ENCODE assay signal across 8 cellular contexts in the genomic region with DNA sequence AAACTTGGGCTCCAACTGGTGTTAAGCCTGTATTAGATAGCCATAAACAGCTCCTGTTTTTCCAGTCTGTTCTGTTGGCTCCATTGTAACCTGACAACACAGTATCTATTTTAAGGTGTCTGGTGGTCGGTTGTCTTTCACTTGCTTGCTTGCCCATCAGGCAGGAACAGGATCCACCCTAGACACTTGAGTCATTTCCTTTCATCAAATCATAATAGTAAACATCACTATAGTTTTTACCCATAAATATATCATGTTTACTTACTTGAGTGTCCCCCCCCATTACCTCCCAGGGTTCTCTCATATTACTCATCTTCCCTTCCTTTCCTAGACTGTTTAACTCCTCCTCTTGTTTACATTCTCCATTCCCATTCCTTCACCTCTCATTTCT. TPM values are rescaled to one million over a fixed set of nuclear protein-coding genes. Genes with fewer than 3 reads are reported as not detected.
A peak's percentile ranks its signal among the peaks of the same experiment; 100 is the strongest.
DNase-seq lines count a peak whose midpoint lies in the region; TF ChIP-seq lines count a peak whose summit lies in the region.

No MANE protein-coding gene starts in this region.

- H3K9me3 ChIP-seq in mesodermal cell (ENCODE audit: control insufficient read depth, low read length): no peaks in the 10 kb centered on the region

- DNase-seq in CD14-positive monocyte (ENCODE audit: low spot score): no peak
- peak; percentile 63 for DNase-seq in brain microvascular endothelial cell
- no peak for DNase-seq in NK-92 (lab: John Stamatoyannopoulos, UW; ENCODE audit: unreplicated experiment)
- no peak for DNase-seq in SKM-1 treated with dmso at 0.1 percent for 144 hours (lab: John Stamatoyannopoulos, UW; ENCODE audit: unreplicated experiment)
- no peak for DNase-seq in activated effector memory CD4-positive, alpha-beta T cell treated with anti-CD3 and anti-CD28 coated beads, Interleukin-2, amount 50 U/mL, for 16 hours
- no peak for DNase-seq in superior temporal gyrus (ENCODE audit: extremely low spot score)

- peak overlapping the region in 5 of 7 donors; percentile 12 to 87 (median 63) for H3K27ac Mint-ChIP-seq in CD14-positive monocyte

- H3K4me1 Mint-ChIP-seq in CD14-positive monocyte: peaks cover 40% of the 10 kb centered on the region

- H3K36me3 ChIP-seq in KMS-11 (ENCODE audit: insufficient read depth) (no peaks in the 10 kb centered on the region), brain microvascular endothelial cell (replicated peaks) (no peaks in the 10 kb centered on the region), mesodermal cell (ENCODE audit: control insufficient read depth, insufficient read depth, low read length) (peaks cover 7% of the 10 kb centered on the region)

- no peak overlapping the region for H3K4me3 ChIP-seq in KMS-11 (IDR thresholded peaks at IDR 0.05; ENCODE audit: insufficient read depth, low read depth, low read length)
- no peak overlapping the region for H3K4me3 ChIP-seq in brain microvascular endothelial cell (ENCODE audit: low read depth, low read length)
- no peak overlapping the region for H3K4me3 ChIP-seq in mesodermal cell (ENCODE audit: extremely low read depth, insufficient read depth, low read length, poor library complexity, severe bottlenecking)

- TF ChIP-seq CTCF in CD14-positive monocyte (IDR thresholded peaks at IDR 0.05) (no peak), KMS-11 (conservative IDR thresholded peaks at IDR 0.05; ENCODE audit: low read depth, low read length) (no peak), brain microvascular endothelial cell (IDR thresholded peaks at IDR 0.05; ENCODE audit: low read depth, low read length, missing control alignments) (no peak)

- no peak overlapping the region for H3K9ac ChIP-seq in KMS-11

- no peak overlapping the region for H3K4me3 Mint-ChIP-seq in CD14-positive monocyte

- H3K4me1 ChIP-seq in KMS-11 (ENCODE audit: low read depth, poor library complexity, severe bottlenecking) (peaks cover 64% of the 10 kb centered on the region), mesodermal cell (ENCODE audit: control insufficient read depth, insufficient read depth, low read length, poor library complexity, severe bottlenecking) (peaks cover 12% of the 10 kb centered on the region)

- H3K27me3 Mint-ChIP-seq in CD14-positive monocyte (ENCODE audit: low read depth in 3 of 3): no peaks in the 10 kb centered on the region

- H3K27ac ChIP-seq in KMS-11: no peak overlapping the region
- H3K27ac ChIP-seq in brain microvascular endothelial cell: peak overlapping the region; percentile 62
- peak overlapping the region; percentile 32 for H3K27ac ChIP-seq in mesodermal cell (ENCODE audit: low read depth, low read length, severe bottlenecking)

- H3K79me2 ChIP-seq in KMS-11 (ENCODE audit: insufficient read depth, low read depth): peaks cover 76% of the 10 kb centered on the region

- H2AFZ ChIP-seq in KMS-11 (ENCODE audit: low read depth): no peak overlapping the region

- H3K27me3 ChIP-seq in KMS-11 (ENCODE audit: insufficient read depth, low read depth): no peaks in the 10 kb centered on the region
- H3K27me3 ChIP-seq in brain microvascular endothelial cell (replicated peaks): no peaks in the 10 kb centered on the region

- intact Hi-C loops in CD14-positive monocyte (cut with micrococcal nuclease): no loop called here

- peaks cover 2 to 5% of the 10 kb centered on the region in 2 donors for H3K36me3 Mint-ChIP-seq in CD14-positive monocyte

- WGBS in mesodermal cell (ENCODE audit: insufficient coverage in 2 of 2), 2 experiments: 89% methylated on average over 1 of the region's 1 CpG; no CpG with 5 or more reads in 1 of the 2 experiments

- H3K9me3 Mint-ChIP-seq in CD14-positive monocyte: no peaks in the 10 kb centered on the region

- peaks cover 8% of the 10 kb centered on the region; the same call in 1 of the 2 replicates for H4K20me1 ChIP-seq in KMS-11 (ENCODE audit: insufficient read depth)

- H3K4me2 ChIP-seq in KMS-11: peak overlapping the region; percentile 7; the same call in 1 of the 2 replicates

- in situ Hi-C loops in brain microvascular endothelial cell (cut with HindIII; ENCODE audit: low pct_ligation_motif_present, low sequenced_read_pairs): no loop called here

RNA-seq across cellular contexts. Expression of gene DDI2, which starts 2.9 kb away (rescaled TPM):
- 1 to 10 TPM; 2.5 to 3.2 TPM for polyA plus RNA-seq in CD14-positive monocyte
- polyA plus RNA-seq in mesodermal cell (2013, experiment 1 of 2): 14.5 TPM
- 11.9 TPM for polyA plus RNA-seq in mesodermal cell (2013, experiment 2 of 2)

RNA-seq across cellular contexts. Expression of gene AGMAT, which starts 35.3 kb away (rescaled TPM):
- polyA plus RNA-seq in CD14-positive monocyte: not detected
- polyA plus RNA-seq in mesodermal cell (2013, experiment 1 of 2): 0.81 TPM
- polyA plus RNA-seq in mesodermal cell (2013, experiment 2 of 2): 0.66 TPM
